Comparison of ENCODE assay signal across 1 cellular context in the genomic region with DNA sequence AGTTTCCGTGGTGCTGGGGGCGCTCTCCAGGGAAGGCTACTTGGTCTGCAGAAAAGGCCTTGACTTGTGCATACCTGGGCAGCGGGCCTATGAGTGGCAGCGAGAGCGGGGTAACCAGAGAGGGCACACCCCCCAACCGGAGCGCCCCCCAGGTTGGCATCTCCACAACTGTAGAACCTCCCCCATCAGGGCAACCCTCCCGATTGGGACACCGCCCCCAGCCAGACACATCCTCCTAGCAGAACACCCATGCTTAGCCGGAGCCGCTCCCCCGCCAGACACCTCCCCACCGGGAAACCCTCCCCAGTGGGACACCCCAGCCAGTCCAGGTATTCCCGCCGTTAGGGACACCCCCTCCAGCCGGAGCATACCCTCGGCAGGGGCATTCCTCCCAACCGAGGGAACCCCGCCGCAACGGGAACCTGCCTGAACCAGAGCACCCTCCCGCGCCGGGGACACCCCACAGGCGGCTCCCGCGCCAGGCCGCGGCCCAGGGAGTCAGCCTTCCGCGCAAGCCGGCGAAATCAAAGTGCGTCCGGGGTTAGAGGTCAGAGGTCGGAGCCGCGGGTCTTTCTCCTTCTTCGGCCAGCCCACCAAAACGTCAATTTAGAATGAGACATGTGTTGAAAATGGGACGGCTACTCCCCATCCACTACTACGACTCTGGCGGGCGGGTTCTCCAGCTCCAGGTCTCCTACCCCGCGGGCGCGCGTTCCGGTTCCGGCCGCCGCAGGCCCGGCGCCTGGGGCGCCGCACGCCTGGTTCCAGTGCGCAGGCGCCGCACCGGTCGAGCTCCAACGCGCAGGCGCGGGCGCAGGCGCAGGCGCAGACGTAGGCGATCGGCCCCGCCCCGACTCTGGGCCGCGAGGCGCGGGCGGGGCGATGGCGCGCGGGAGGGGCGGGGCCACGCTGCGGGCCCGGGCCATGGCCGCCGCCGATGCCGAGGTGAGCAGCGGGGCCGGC.
TF ChIP-seq lines count a peak whose summit lies in the region.

TSS of gene EHMT1 (plus strand) at position 901 of the 963 bp plus-strand sequence. CDS start at position 925, 24 bp downstream.

TF ChIP-seq in K562, 482 proteins besides CTCF, POLR2A, EP300 and RAD21 (continued from another document and continues in another):
- TF ChIP-seq REST (CRISPR knock-in tag; IDR thresholded peaks at IDR 0.05; ENCODE audit: low read depth) (peak; percentile 74; the same call in 1 of the 2 replicates), NEUROD1 (IDR thresholded peaks at IDR 0.05; ENCODE audit: borderline replicate concordance, low read depth, low read length, partially characterized antibody) (peak; percentile 21), TCF7 (IDR thresholded peaks at IDR 0.05; ENCODE audit: borderline replicate concordance) (no peak), TOE1 (IDR thresholded peaks at IDR 0.05; ENCODE audit: borderline replicate concordance) (peak; percentile 19; the same call in 1 of the 2 replicates), TOE1 (CRISPR knock-in tag; IDR thresholded peaks at IDR 0.05; ENCODE audit: borderline replicate concordance, low read depth) (no peak), CBFA2T2 (conservative IDR thresholded peaks at IDR 0.05) (no peak), SOX6 (IDR thresholded peaks at IDR 0.05) (no peak), HDAC3 (IDR thresholded peaks at IDR 0.05; ENCODE audit: borderline replicate concordance, partially characterized antibody) (no peak), ZBED1 (IDR thresholded peaks at IDR 0.05) (no peak), ZNF609 (CRISPR knock-in tag; IDR thresholded peaks at IDR 0.05; ENCODE audit: borderline replicate concordance) (no peak), ZC3H8 (IDR thresholded peaks at IDR 0.05) (no peak), ZNF134 (CRISPR knock-in tag; conservative IDR thresholded peaks at IDR 0.05) (0 out of 2 replicates have a peak, but pooled peaks have one; percentile 18), ZNF12 (CRISPR knock-in tag; IDR thresholded peaks at IDR 0.05) (0 out of 2 replicates have a peak, but pooled peaks have one; percentile 39), POLR3G (IDR thresholded peaks at IDR 0.05; ENCODE audit: extremely low read depth, insufficient read length, insufficient replicate concordance) (no peak)
- TF ChIP-seq, protein P1, sequence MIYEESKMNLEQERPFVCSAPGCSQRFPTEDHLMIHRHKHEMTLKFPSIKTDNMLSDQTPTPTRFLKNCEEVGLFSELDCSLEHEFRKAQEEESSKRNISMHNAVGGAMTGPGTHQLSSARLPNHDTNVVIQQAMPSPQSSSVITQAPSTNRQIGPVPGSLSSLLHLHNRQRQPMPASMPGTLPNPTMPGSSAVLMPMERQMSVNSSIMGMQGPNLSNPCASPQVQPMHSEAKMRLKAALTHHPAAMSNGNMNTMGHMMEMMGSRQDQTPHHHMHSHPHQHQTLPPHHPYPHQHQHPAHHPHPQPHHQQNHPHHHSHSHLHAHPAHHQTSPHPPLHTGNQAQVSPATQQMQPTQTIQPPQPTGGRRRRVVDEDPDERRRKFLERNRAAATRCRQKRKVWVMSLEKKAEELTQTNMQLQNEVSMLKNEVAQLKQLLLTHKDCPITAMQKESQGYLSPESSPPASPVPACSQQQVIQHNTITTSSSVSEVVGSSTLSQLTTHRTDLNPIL (CRISPR knock-in tag; IDR thresholded peaks at IDR 0.05), result peak; percentile 62; the same call in 1 of the 2 replicates
- TF ChIP-seq, protein P2, sequence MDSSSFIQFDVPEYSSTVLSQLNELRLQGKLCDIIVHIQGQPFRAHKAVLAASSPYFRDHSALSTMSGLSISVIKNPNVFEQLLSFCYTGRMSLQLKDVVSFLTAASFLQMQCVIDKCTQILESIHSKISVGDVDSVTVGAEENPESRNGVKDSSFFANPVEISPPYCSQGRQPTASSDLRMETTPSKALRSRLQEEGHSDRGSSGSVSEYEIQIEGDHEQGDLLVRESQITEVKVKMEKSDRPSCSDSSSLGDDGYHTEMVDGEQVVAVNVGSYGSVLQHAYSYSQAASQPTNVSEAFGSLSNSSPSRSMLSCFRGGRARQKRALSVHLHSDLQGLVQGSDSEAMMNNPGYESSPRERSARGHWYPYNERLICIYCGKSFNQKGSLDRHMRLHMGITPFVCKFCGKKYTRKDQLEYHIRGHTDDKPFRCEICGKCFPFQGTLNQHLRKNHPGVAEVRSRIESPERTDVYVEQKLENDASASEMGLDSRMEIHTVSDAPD (CRISPR knock-in tag; IDR thresholded peaks at IDR 0.05), result no peak
- TF ChIP-seq, protein P3, sequence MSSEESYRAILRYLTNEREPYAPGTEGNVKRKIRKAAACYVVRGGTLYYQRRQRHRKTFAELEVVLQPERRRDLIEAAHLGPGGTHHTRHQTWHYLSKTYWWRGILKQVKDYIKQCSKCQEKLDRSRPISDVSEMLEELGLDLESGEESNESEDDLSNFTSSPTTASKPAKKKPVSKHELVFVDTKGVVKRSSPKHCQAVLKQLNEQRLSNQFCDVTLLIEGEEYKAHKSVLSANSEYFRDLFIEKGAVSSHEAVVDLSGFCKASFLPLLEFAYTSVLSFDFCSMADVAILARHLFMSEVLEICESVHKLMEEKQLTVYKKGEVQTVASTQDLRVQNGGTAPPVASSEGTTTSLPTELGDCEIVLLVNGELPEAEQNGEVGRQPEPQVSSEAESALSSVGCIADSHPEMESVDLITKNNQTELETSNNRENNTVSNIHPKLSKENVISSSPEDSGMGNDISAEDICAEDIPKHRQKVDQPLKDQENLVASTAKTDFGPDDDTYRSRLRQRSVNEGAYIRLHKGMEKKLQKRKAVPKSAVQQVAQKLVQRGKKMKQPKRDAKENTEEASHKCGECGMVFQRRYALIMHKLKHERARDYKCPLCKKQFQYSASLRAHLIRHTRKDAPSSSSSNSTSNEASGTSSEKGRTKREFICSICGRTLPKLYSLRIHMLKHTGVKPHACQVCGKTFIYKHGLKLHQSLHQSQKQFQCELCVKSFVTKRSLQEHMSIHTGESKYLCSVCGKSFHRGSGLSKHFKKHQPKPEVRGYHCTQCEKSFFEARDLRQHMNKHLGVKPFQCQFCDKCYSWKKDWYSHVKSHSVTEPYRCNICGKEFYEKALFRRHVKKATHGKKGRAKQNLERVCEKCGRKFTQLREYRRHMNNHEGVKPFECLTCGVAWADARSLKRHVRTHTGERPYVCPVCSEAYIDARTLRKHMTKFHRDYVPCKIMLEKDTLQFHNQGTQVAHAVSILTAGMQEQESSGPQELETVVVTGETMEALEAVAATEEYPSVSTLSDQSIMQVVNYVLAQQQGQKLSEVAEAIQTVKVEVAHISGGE (CRISPR knock-in tag; IDR thresholded peaks at IDR 0.05), result peak in 2 of 3 experiments; percentile 43 to 90; a peak in 2 of 6 replicates
- TF ChIP-seq, protein P4, sequence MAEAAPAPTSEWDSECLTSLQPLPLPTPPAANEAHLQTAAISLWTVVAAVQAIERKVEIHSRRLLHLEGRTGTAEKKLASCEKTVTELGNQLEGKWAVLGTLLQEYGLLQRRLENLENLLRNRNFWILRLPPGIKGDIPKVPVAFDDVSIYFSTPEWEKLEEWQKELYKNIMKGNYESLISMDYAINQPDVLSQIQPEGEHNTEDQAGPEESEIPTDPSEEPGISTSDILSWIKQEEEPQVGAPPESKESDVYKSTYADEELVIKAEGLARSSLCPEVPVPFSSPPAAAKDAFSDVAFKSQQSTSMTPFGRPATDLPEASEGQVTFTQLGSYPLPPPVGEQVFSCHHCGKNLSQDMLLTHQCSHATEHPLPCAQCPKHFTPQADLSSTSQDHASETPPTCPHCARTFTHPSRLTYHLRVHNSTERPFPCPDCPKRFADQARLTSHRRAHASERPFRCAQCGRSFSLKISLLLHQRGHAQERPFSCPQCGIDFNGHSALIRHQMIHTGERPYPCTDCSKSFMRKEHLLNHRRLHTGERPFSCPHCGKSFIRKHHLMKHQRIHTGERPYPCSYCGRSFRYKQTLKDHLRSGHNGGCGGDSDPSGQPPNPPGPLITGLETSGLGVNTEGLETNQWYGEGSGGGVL (CRISPR knock-in tag; IDR thresholded peaks at IDR 0.05), result no peak
